ENCODE assay signal across 23 cellular contexts in the genomic region with DNA sequence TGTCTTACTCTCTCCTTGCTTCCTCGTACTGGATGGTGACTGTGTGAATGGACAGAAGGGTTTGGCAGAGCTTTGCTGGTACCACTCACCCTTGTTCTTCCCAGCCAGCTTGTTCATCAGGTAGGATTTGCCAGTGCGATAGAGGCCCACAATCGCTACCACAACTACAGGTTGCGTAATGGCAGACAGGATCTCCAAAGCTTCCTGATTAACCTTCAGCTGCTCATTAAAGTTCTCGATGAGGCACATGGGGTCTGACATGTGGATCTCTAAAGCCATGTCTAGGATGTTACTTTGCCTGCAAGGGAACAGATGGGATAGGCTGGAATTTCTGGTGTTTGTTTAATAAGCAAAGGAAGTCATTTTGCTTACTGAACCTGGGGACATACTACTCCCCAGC. TPM values are rescaled to one million over a fixed set of nuclear protein-coding genes. Genes with fewer than 3 reads are reported as not detected.
DNase-seq lines count a peak whose midpoint lies in the region; ATAC-seq and TF ChIP-seq lines count a peak whose summit lies in the region.
"Had no signal": no experiment of that assay in that cellular context is flagged by ENCODE, and none has a peak within 500 bp of the region (broad histone marks: within the 10 kb centered on the region; RNA-seq: fewer than 3 reads in every experiment).

No MANE protein-coding gene starts in this region.

- H3K79me2 ChIP-seq in mammary epithelial cell (ENCODE audit: insufficient read depth, low read length) = no peaks in the 10 kb centered on the region

- peaks cover 5% of the 10 kb centered on the region for H3K9me3 Mint-ChIP-seq in activated naive CD4-positive, alpha-beta T cell treated with anti-CD3 and anti-CD28 coated beads, Interleukin-2, amount 10 ng/mL, durations not matched to agents 7 days and 5 days
- peaks cover 3% of the 10 kb centered on the region for H3K9me3 Mint-ChIP-seq in activated T-helper 1 cell treated with anti-CD3 and anti-CD28 coated beads, Interleukin-12 subunit alpha, Interleukin-12 subunit beta, Interleukin-2, Interleukin-4 antibody, amounts not matched to agents 30 ng/mL and 10 ng/mL and 1 ng/mL, durations not matched to agents 14 hours and 24 hours and 36 hours
- H3K9me3 Mint-ChIP-seq in natural killer cell = peaks cover 0 to 2% of the 10 kb centered on the region in 2 donors

- H3K27ac ChIP-seq in mammary epithelial cell (ENCODE audit: insufficient read depth, low read depth, low read length) (no peak overlapping the region), upper lobe of right lung (no peak overlapping the region)
- H3K27ac ChIP-seq: gastroesophageal sphincter, PC-9, WERI-Rb-1 had no signal

- H3K9me3 ChIP-seq in mammary epithelial cell (replicated peaks; ENCODE audit: insufficient read depth, low read length) (no peaks in the 10 kb centered on the region), upper lobe of right lung (no peaks in the 10 kb centered on the region)
- H3K9me3 ChIP-seq: gastroesophageal sphincter had no signal

- TF ChIP-seq RAD21 in Ishikawa (IDR thresholded peaks at IDR 0.05; ENCODE audit: low read depth) = no peak

- H3K4me3 ChIP-seq in mammary epithelial cell (replicated peaks in 1 of 3; ENCODE audit: insufficient read depth in 1 of 3, low read depth in 2 of 3, low read length in 3 of 3) = no peak overlapping the region
- no peak overlapping the region for H3K4me3 ChIP-seq in upper lobe of right lung
- H3K4me3 ChIP-seq: gastroesophageal sphincter, PC-9 had no signal

- BruUV-seq in mammary epithelial cell (replicated peaks; lab: Mats Ljungman, UMichigan) = no TSS peak

- no peak for DNase-seq in activated naive CD4-positive, alpha-beta T cell treated with anti-CD3 and anti-CD28 coated beads, Interleukin-2, amount 10 ng/mL, durations not matched to agents 7 days and 5 days
- DNase-seq in activated naive CD4-positive, alpha-beta T cell treated with anti-CD3 and anti-CD28 coated beads, Interleukin-2, amount 50 U/mL, for 16 hours = no peak
- no peak for DNase-seq in activated T-helper 1 cell treated with anti-CD3 and anti-CD28 coated beads, Interleukin-12 subunit alpha, Interleukin-12 subunit beta, Interleukin-2, Interleukin-4 antibody, amounts not matched to agents 30 ng/mL and 10 ng/mL and 1 ng/mL, durations not matched to agents 14 hours and 24 hours and 36 hours (ENCODE audit: low spot score)
- DNase-seq in natural killer cell (no peak), mammary epithelial cell (no peak), upper lobe of right lung (no peak)
- DNase-seq: COR-L47; effector CD4-positive, alpha-beta T cell; kidney; NCI-H1048; NCI-H2029 treated with DMSO at 0.1 percent for 48 hours; NCI-H345; retina; SHP77 treated with DMSO at 0.1 percent for 48 hours; stimulated activated CD4-positive, alpha-beta T cell treated with anti-CD3 and anti-CD28 coated beads, Interleukin-4, amount 100 ng/mL, for 4 hours; WERI-Rb-1 had no signal

- H3K27me3 Mint-ChIP-seq in activated naive CD4-positive, alpha-beta T cell treated with anti-CD3 and anti-CD28 coated beads, Interleukin-2, amount 10 ng/mL, durations not matched to agents 7 days and 5 days = no peaks in the 10 kb centered on the region
- no peaks in the 10 kb centered on the region for H3K27me3 Mint-ChIP-seq in activated T-helper 1 cell treated with anti-CD3 and anti-CD28 coated beads, Interleukin-12 subunit alpha, Interleukin-12 subunit beta, Interleukin-2, Interleukin-4 antibody, amounts not matched to agents 30 ng/mL and 10 ng/mL and 1 ng/mL, durations not matched to agents 14 hours and 24 hours and 36 hours (ENCODE audit: insufficient read depth)
- no peaks in the 10 kb centered on the region for H3K27me3 Mint-ChIP-seq in natural killer cell (ENCODE audit: low read depth in 2 of 2)
- H3K27me3 Mint-ChIP-seq: IgD-negative memory B cell had no signal

- dilution Hi-C loops in mammary epithelial cell (cut with HindIII; ENCODE audit: low sequenced_read_pairs) = no loop called here

- H3K4me1 ChIP-seq in mammary epithelial cell (ENCODE audit: insufficient read depth, low read length) (no peaks in the 10 kb centered on the region), upper lobe of right lung (peaks cover under 1% of the 10 kb centered on the region)

- H2AFZ ChIP-seq in mammary epithelial cell (ENCODE audit: low read depth, low read length) = no peak overlapping the region
- H2AFZ ChIP-seq: PC-9 had no signal

- in situ Hi-C loops in mammary epithelial cell (cut with MboI; ENCODE audit: low sequenced_read_pairs in 2 of 2) = no loop called here

- 95% methylated on average over 5 of the region's 5 CpGs for WGBS in mammary epithelial cell (ENCODE audit: low coverage, missing lambda C conversion rate)

- intact Hi-C loops in activated T-helper 1 cell treated with anti-CD3 and anti-CD28 coated beads, Interleukin-12 subunit alpha, Interleukin-12 subunit beta, Interleukin-2, Interleukin-4 antibody, amounts not matched to agents 30 ng/mL and 10 ng/mL and 1 ng/mL, durations not matched to agents 14 hours and 24 hours and 36 hours (cut with micrococcal nuclease) = no loop called here
- intact Hi-C loops in natural killer cell (cut with micrococcal nuclease) (no loop called here), mammary epithelial cell (cut with micrococcal nuclease) (loop anchor here (10.0 kb wide), 1 partner anchor 184 kb away; no protein-coding TSS in a partner anchor), upper lobe of right lung (cut with DNase I) (no loop called here)

- no peak overlapping the region for H3K4me2 ChIP-seq in mammary epithelial cell (ENCODE audit: insufficient read depth, low read depth, low read length)
- H3K4me2 ChIP-seq: PC-9 had no signal

- H3K36me3 ChIP-seq in mammary epithelial cell (ENCODE audit: insufficient read depth, low read length) = no peaks in the 10 kb centered on the region
- H3K36me3 ChIP-seq in upper lobe of right lung = no peaks in the 10 kb centered on the region
- H3K36me3 ChIP-seq: gastroesophageal sphincter, WERI-Rb-1 had no signal

- TF ChIP-seq CTCF in natural killer cell (IDR thresholded peaks at IDR 0.05) = no peak
- no peak for TF ChIP-seq CTCF in mammary epithelial cell (conservative IDR thresholded peaks at IDR 0.05 in 1 of 2, IDR thresholded peaks at IDR 0.05 in 1 of 2; ENCODE audit: extremely low read depth in 1 of 2, insufficient read depth in 1 of 2, low read depth in 1 of 2, low read length in 2 of 2)
- TF ChIP-seq CTCF in upper lobe of right lung (IDR thresholded peaks at IDR 0.05) = no peak

- TF ChIP-seq EP300 in Ishikawa (IDR thresholded peaks at IDR 0.05; ENCODE audit: borderline replicate concordance) = no peak

- ATAC-seq in natural killer cell = no peak
- no peak for ATAC-seq in GM21360 (IDR thresholded peaks at IDR 0.05; ENCODE audit: unreplicated experiment)
- no peak for ATAC-seq in upper lobe of right lung
- ATAC-seq: esophagus mucosa, gastroesophageal sphincter had no signal

- peaks cover 61% of the 10 kb centered on the region for H3K4me1 Mint-ChIP-seq in activated naive CD4-positive, alpha-beta T cell treated with anti-CD3 and anti-CD28 coated beads, Interleukin-2, amount 10 ng/mL, durations not matched to agents 7 days and 5 days
- peaks cover 59% of the 10 kb centered on the region for H3K4me1 Mint-ChIP-seq in activated T-helper 1 cell treated with anti-CD3 and anti-CD28 coated beads, Interleukin-12 subunit alpha, Interleukin-12 subunit beta, Interleukin-2, Interleukin-4 antibody, amounts not matched to agents 30 ng/mL and 10 ng/mL and 1 ng/mL, durations not matched to agents 14 hours and 24 hours and 36 hours (ENCODE audit: low read depth)
- H3K4me1 Mint-ChIP-seq in natural killer cell = peaks cover 72 to 82% of the 10 kb centered on the region in 2 donors

- no peak overlapping the region for H3K9ac ChIP-seq in mammary epithelial cell (ENCODE audit: insufficient read depth, low read length)

- H3K36me3 Mint-ChIP-seq in activated naive CD4-positive, alpha-beta T cell treated with anti-CD3 and anti-CD28 coated beads, Interleukin-2, amount 10 ng/mL, durations not matched to agents 7 days and 5 days = peaks cover 86% of the 10 kb centered on the region
- H3K36me3 Mint-ChIP-seq in activated T-helper 1 cell treated with anti-CD3 and anti-CD28 coated beads, Interleukin-12 subunit alpha, Interleukin-12 subunit beta, Interleukin-2, Interleukin-4 antibody, amounts not matched to agents 30 ng/mL and 10 ng/mL and 1 ng/mL, durations not matched to agents 14 hours and 24 hours and 36 hours (ENCODE audit: low read depth) = peaks cover 66% of the 10 kb centered on the region
- H3K36me3 Mint-ChIP-seq in natural killer cell = peaks cover 47% of the 10 kb centered on the region

- H4K20me1 ChIP-seq in mammary epithelial cell (ENCODE audit: insufficient read depth, low read length) = no peaks in the 10 kb centered on the region

- H3K4me3 Mint-ChIP-seq in activated naive CD4-positive, alpha-beta T cell treated with anti-CD3 and anti-CD28 coated beads, Interleukin-2, amount 10 ng/mL, durations not matched to agents 7 days and 5 days = peak overlapping the region; percentile 93
- peak overlapping the region; percentile 97 for H3K4me3 Mint-ChIP-seq in activated T-helper 1 cell treated with anti-CD3 and anti-CD28 coated beads, Interleukin-12 subunit alpha, Interleukin-12 subunit beta, Interleukin-2, Interleukin-4 antibody, amounts not matched to agents 30 ng/mL and 10 ng/mL and 1 ng/mL, durations not matched to agents 14 hours and 24 hours and 36 hours
- peak overlapping the region; percentile 96 for H3K4me3 Mint-ChIP-seq in natural killer cell

- CTCF ChIA-PET in activated naive CD4-positive, alpha-beta T cell treated with anti-CD3 and anti-CD28 coated beads, Interleukin-2, amount 10 ng/mL, durations not matched to agents 7 days and 5 days (lab: Charles Lee) = interaction anchor here (0.7 to 12.4 kb wide), 5 partner anchors 8 to 271 kb away, joined by 3 to 122 read pairs (median 4); partner anchors contain the start of gene GBP4
- CTCF ChIA-PET in mammary epithelial cell (lab: Charles Lee; ENCODE audit: low non-redundant PET) = no interaction called here

- H3K27ac Mint-ChIP-seq in activated naive CD4-positive, alpha-beta T cell treated with anti-CD3 and anti-CD28 coated beads, Interleukin-2, amount 10 ng/mL, durations not matched to agents 7 days and 5 days = peak overlapping the region; percentile 64
- peak overlapping the region; percentile 81 for H3K27ac Mint-ChIP-seq in activated T-helper 1 cell treated with anti-CD3 and anti-CD28 coated beads, Interleukin-12 subunit alpha, Interleukin-12 subunit beta, Interleukin-2, Interleukin-4 antibody, amounts not matched to agents 30 ng/mL and 10 ng/mL and 1 ng/mL, durations not matched to agents 14 hours and 24 hours and 36 hours
- H3K27ac Mint-ChIP-seq in natural killer cell = peak overlapping the region; percentile 98

- H3K27me3 ChIP-seq in mammary epithelial cell (ENCODE audit: insufficient read depth, low read length) = no peaks in the 10 kb centered on the region
- H3K27me3 ChIP-seq in upper lobe of right lung = no peaks in the 10 kb centered on the region
- H3K27me3 ChIP-seq: gastroesophageal sphincter had no signal

RNA-seq across cellular contexts. Expression of gene GBP5, which starts 3.4 kb away (rescaled TPM):
- total RNA-seq in activated T-helper 1 cell treated with anti-CD3 and anti-CD28 coated beads, Interleukin-12 subunit alpha, Interleukin-12 subunit beta, Interleukin-2, Interleukin-4 antibody, amounts not matched to agents 30 ng/mL and 10 ng/mL and 1 ng/mL, durations not matched to agents 14 hours and 24 hours and 36 hours = 145 and 154 TPM in 2 replicates
- total RNA-seq in natural killer cell (100 to 1,000 TPM; 191 to 249 (median 219) TPM), mammary epithelial cell (not detected), upper lobe of right lung (5.4 TPM)
- not detected for polyA plus RNA-seq in mammary epithelial cell
- polyA minus RNA-seq in mammary epithelial cell = not detected
- total RNA-seq: chondrocyte, PC-9 had no signal

Comparison
In these comparisons a context has a peak if more than half of its experiments do, and no peak if none do; other contexts are left out.
1. RNA of gene GBP5, which starts 3.4 kb away (total RNA-seq): 191 to 249 TPM in natural killer cell and 145 to 154 TPM in activated T-helper 1 cell treated with anti-CD3 and anti-CD28 coated beads, Interleukin-12 subunit alpha, Interleukin-12 subunit beta, Interleukin-2, Interleukin-4 antibody, amounts not matched to agents 30 ng/mL and 10 ng/mL and 1 ng/mL, durations not matched to agents 14 hours and 24 hours and 36 hours; 5.4 TPM in upper lobe of right lung (single experiment) and not detected in mammary epithelial cell; every median in the first group is over 10 times any median in the second.
2. Peak in every context shown above with its lines, with median percentiles within 50 percentile points of each other: H3K27ac Mint-ChIP-seq and H3K4me3 Mint-ChIP-seq.